17 cellular contexts compared by ENCODE assay signal in genomic region chr2:121690095-121690494, GRCh38.
"Had no signal": no experiment of that assay in that cellular context is flagged by ENCODE, and none has a peak within 500 bp of the region (broad histone marks: within the 10 kb centered on the region; RNA-seq: fewer than 3 reads in every experiment).

No MANE protein-coding gene starts in this region.

- H3K27me3 Mint-ChIP-seq: activated naive CD8-positive, alpha-beta T cell; naive thymus-derived CD4-positive, alpha-beta T cell had no signal

- H3K4me3 ChIP-seq: body of pancreas, esophagus muscularis mucosa, left lung, mucosa of descending colon, tibial nerve had no signal

- DNase-seq: activated CD4-positive, alpha-beta T cell treated with anti-CD3 and anti-CD28 coated beads, Interleukin-2, amount 50 U/mL, for 48 hours; activated gamma-delta T cell; activated T-cell treated with anti-CD3 and anti-CD28 coated beads, Interleukin-2, amount 50 U/mL, for 72 hours; caudate nucleus; glutamatergic neuron; hypothalamus; kidney; left lung; mammary epithelial cell; mucosa of descending colon; naive thymus-derived CD4-positive, alpha-beta T cell; stimulated activated CD4-positive, alpha-beta T cell treated with anti-CD3 and anti-CD28 coated beads, Interleukin-2, amount 100 ng/mL, for 48 hours; stimulated activated naive CD4-positive, alpha-beta T cell had no signal

- H3K36me3 Mint-ChIP-seq: activated naive CD8-positive, alpha-beta T cell; naive thymus-derived CD4-positive, alpha-beta T cell had no signal

- H3K9me3 Mint-ChIP-seq: activated T-cell treated with anti-CD3 and anti-CD28 coated beads, Interleukin-2, amount 50 U/mL, for 72 hours had no signal

- ATAC-seq: activated T-cell treated with anti-CD3 and anti-CD28 coated beads, Interleukin-2, amount 50 U/mL, for 72 hours; mucosa of descending colon; naive thymus-derived CD4-positive, alpha-beta T cell had no signal

- H3K27ac Mint-ChIP-seq: activated naive CD8-positive, alpha-beta T cell; activated T-cell treated with anti-CD3 and anti-CD28 coated beads, Interleukin-2, amount 50 U/mL, for 72 hours had no signal

- H3K4me3 Mint-ChIP-seq: activated naive CD8-positive, alpha-beta T cell; activated T-cell treated with anti-CD3 and anti-CD28 coated beads, Interleukin-2, amount 50 U/mL, for 72 hours; naive thymus-derived CD4-positive, alpha-beta T cell had no signal
